In the genomic region with DNA sequence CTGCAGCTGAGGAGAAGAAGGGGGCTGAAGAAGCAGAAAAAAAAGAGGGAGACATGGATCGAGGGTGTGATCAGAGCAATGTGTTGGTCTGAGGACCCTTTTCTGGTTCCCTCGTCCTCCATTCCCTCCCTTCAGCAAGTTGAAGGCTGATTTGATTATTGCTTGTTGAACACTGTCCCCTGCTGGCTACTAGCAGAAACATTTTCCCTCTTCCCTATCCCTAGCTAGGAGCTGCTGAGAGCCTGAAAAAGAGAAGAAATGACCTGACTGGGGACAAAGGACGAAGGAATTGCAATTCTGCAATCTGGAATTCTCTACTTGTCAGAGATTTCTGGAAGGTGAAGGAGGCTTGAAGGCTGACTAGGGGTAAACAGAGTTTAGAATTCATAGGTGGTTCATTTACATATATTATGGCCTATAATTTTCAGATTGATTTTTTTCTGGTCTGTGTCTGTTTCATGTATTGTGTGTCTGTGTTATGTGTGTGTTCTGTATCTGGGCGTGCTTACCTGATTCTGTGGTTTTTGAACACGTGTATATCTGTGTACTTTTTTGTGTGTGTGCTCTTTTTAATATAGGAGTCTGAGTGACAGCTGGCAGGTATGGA, we compare ENCODE assay signal across 8 cellular contexts. TPM values are rescaled to one million over a fixed set of nuclear protein-coding genes. Genes with fewer than 3 reads are reported as not detected.
DNase-seq lines count a peak whose midpoint lies in the region; TF ChIP-seq lines count a peak whose summit lies in the region.

No MANE protein-coding gene starts in this region.

- peak; percentile 93 for TF ChIP-seq CTCF in left ventricle myocardium inferior (IDR thresholded peaks at IDR 0.05; ENCODE audit: borderline replicate concordance)

- DNase-seq in A172 (ENCODE audit: low spot score) = peak; percentile 82
- DNase-seq in GDM1 (lab: John Stamatoyannopoulos, UW) = peak; percentile 63
- DNase-seq in HK-2 (ENCODE audit: unreplicated experiment) = peak; percentile 17
- peak; percentile 79 for DNase-seq in NCI-H748 treated with DMSO at 0.1 percent for 48 hours (lab: John Stamatoyannopoulos, UW)
- peak in 34 of 56 donors; percentile 5 to 77 (median 26) for DNase-seq in amygdala (lab: John Stamatoyannopoulos, UW)
- no peak for DNase-seq in left ventricle myocardium inferior
- DNase-seq in pons (ENCODE audit: low spot score) = peak; percentile 94
- DNase-seq in ureter (ENCODE audit: low spot score) = no peak

- no peak overlapping the region for H3K4me3 ChIP-seq in left ventricle myocardium inferior

- no peaks in the 10 kb centered on the region for H3K9me3 ChIP-seq in left ventricle myocardium inferior (replicated peaks)

- H3K36me3 ChIP-seq in left ventricle myocardium inferior = no peaks in the 10 kb centered on the region

- peaks cover 22% of the 10 kb centered on the region for H3K27me3 ChIP-seq in left ventricle myocardium inferior (ENCODE audit: low read depth)

- intact Hi-C loops in left ventricle myocardium inferior (cut with micrococcal nuclease) = no loop called here

- peaks cover 20% of the 10 kb centered on the region for H3K4me1 ChIP-seq in left ventricle myocardium inferior

- H3K27ac ChIP-seq in left ventricle myocardium inferior (replicated peaks) = peak overlapping the region; percentile 70

RNA-seq across cellular contexts. Expression of a gene that starts 9.8 kb away (rescaled TPM):
- total RNA-seq in A172 (2014; rRNA removed; shearing (Covaris generic)) = not detected in 2 replicates
- total RNA-seq in left ventricle myocardium inferior (not detected), ureter (not detected)

RNA-seq across cellular contexts. Expression of a gene that starts 23.7 kb away (rescaled TPM):
- 5.7 and 6.3 TPM in 2 replicates for total RNA-seq in A172 (2014; rRNA removed; shearing (Covaris generic))
- total RNA-seq in left ventricle myocardium inferior (2.1 TPM), ureter (12.7 TPM)

RNA-seq across cellular contexts. Expression of a gene that starts 33.4 kb away (rescaled TPM):
- total RNA-seq in A172 (2014; rRNA removed; shearing (Covaris generic)) = 103 and 111 TPM in 2 replicates
- 53.6 TPM for total RNA-seq in left ventricle myocardium inferior
- 95.6 TPM for total RNA-seq in ureter

RNA-seq across cellular contexts. Expression of a gene that starts 33.6 kb away (rescaled TPM):
- total RNA-seq in A172 (2014; rRNA removed; shearing (Covaris generic)) = 243 and 261 TPM in 2 replicates
- 90.4 TPM for total RNA-seq in left ventricle myocardium inferior
- total RNA-seq in ureter = 164 TPM

Comparison
In these comparisons a context has a peak if more than half of its experiments do, and no peak if none do; other contexts are left out.
1. DNase-seq: peak in A172 (single experiment), GDM1 (single experiment), HK-2 (single experiment), NCI-H748 treated with DMSO at 0.1 percent for 48 hours (single experiment), amygdala (34 of 56) and pons (single experiment); none in left ventricle myocardium inferior (single experiment) and ureter (single experiment).